6 cellular contexts compared by ENCODE assay signal in genomic region chr4:171318-171717, GRCh38. TPM values are rescaled to one million over a fixed set of nuclear protein-coding genes. Genes with fewer than 3 reads are reported as not detected.
A peak's percentile ranks its signal among the peaks of the same experiment; 100 is the strongest.
DNase-seq lines count a peak whose midpoint lies in the region; TF ChIP-seq lines count a peak whose summit lies in the region.
"Not testable (repeated sequence)": the region's sequence is repeated elsewhere in the genome, so short reads cannot be mapped to it uniquely, and the experiment has no call there.
"Had no signal": no experiment of that assay in that cellular context is flagged by ENCODE, and none has a peak within 500 bp of the region (broad histone marks: within the 10 kb centered on the region; RNA-seq: fewer than 3 reads in every experiment).

No MANE protein-coding gene starts in this region.

- H3K4me3 Mint-ChIP-seq in endothelial cell (ENCODE audit: unreplicated experiment): peak overlapping the region; percentile 65

- not testable (repeated sequence) for TF ChIP-seq RAD21 in liver (IDR thresholded peaks at IDR 0.05)

- peaks cover 76% of the 10 kb centered on the region for H3K9me3 ChIP-seq in adipocyte (ENCODE audit: control insufficient read depth, low read length)
- peaks cover 13% of the 10 kb centered on the region for H3K9me3 ChIP-seq in iPS-18c (ENCODE audit: control insufficient read depth, insufficient read depth, low read length)
- peaks cover 29 to 50% (median 33%) of the 10 kb centered on the region in 4 donors for H3K9me3 ChIP-seq in liver (ENCODE audit: control insufficient read depth in 4 of 4, low read length in 3 of 4)
- H3K9me3 ChIP-seq in subcutaneous abdominal adipose tissue (ENCODE audit: control insufficient read depth in 5 of 5, low read length in 5 of 5): peaks cover 32 to 69% (median 59%) of the 10 kb centered on the region in 5 donors

- peaks cover 36% of the 10 kb centered on the region for H3K9me3 Mint-ChIP-seq in endothelial cell (ENCODE audit: unreplicated experiment)

- TF ChIP-seq CTCF in endothelial cell (IDR thresholded peaks at IDR 0.05; ENCODE audit: unreplicated experiment); liver (IDR thresholded peaks at IDR 0.05; ENCODE audit: low read depth, low read length, missing input control): not testable (repeated sequence)

- not testable (repeated sequence) for H3K4me1 Mint-ChIP-seq in endothelial cell (ENCODE audit: unreplicated experiment)

- H3K4me3 ChIP-seq in adipocyte (ENCODE audit: low read length): peak overlapping the region; percentile 40
- H3K4me3 ChIP-seq in iPS-18c (ENCODE audit: insufficient read depth, low read depth, low read length): peak overlapping the region; percentile 9; the same call in 1 of the 2 replicates
- peak overlapping the region in 2 of 3 donors; percentile 62 to 63 for H3K4me3 ChIP-seq in liver (ENCODE audit: low read depth in 1 of 3, low read length in 3 of 3)
- H3K4me3 ChIP-seq in subcutaneous abdominal adipose tissue (ENCODE audit: low read depth in 1 of 5, low read length in 5 of 5): peak overlapping the region; percentile 22 to 61 (median 33)

- H3K27ac ChIP-seq in liver (ENCODE audit: low read depth in 1 of 2, low read length in 2 of 2); subcutaneous abdominal adipose tissue (ENCODE audit: low read depth, low read length): not testable (repeated sequence)

- not testable (repeated sequence) for DNase-seq in adipocyte (ENCODE audit: low read depth); endothelial cell (ENCODE audit: low spot score)

- H3K27me3 ChIP-seq in adipocyte (replicated peaks; ENCODE audit: control insufficient read depth, insufficient read depth, low read length); liver (ENCODE audit: control insufficient read depth in 4 of 4, insufficient read depth in 4 of 4, low read length in 3 of 4); subcutaneous abdominal adipose tissue (ENCODE audit: control insufficient read depth in 5 of 5, insufficient read depth in 4 of 5, low read length in 5 of 5): not testable (repeated sequence)

- not testable (repeated sequence) for H3K4me1 ChIP-seq in adipocyte (ENCODE audit: control insufficient read depth, insufficient read depth, low read length); liver (ENCODE audit: control insufficient read depth in 4 of 4, insufficient read depth in 4 of 4, low read length in 3 of 4); subcutaneous abdominal adipose tissue (ENCODE audit: control insufficient read depth in 5 of 5, insufficient read depth in 5 of 5, low read length in 5 of 5)

- WGBS in liver: 97% methylated on average over 10 of the region's 10 CpGs

- H3K27me3 Mint-ChIP-seq in endothelial cell (ENCODE audit: unreplicated experiment): not testable (repeated sequence)

- H3K27ac Mint-ChIP-seq in endothelial cell (ENCODE audit: unreplicated experiment): not testable (repeated sequence)

- not testable (repeated sequence) for H3K36me3 ChIP-seq in adipocyte (ENCODE audit: control insufficient read depth, insufficient read depth, low read length, severe bottlenecking); liver (ENCODE audit: control insufficient read depth in 4 of 4, insufficient read depth in 3 of 4, low read depth in 1 of 4, low read length in 3 of 4); subcutaneous abdominal adipose tissue (ENCODE audit: control insufficient read depth in 5 of 5, insufficient read depth in 5 of 5, low read length in 5 of 5)

- H3K9ac ChIP-seq in adipocyte (ENCODE audit: low read length); liver (ENCODE audit: low read depth in 1 of 2, low read length in 2 of 2); subcutaneous abdominal adipose tissue (ENCODE audit: low read length in 5 of 5): not testable (repeated sequence)

- H3K36me3 Mint-ChIP-seq in endothelial cell (ENCODE audit: low read depth, unreplicated experiment): peaks cover 66% of the 10 kb centered on the region

RNA-seq across cellular contexts. Expression of gene ZNF718, which starts 47.0 kb away (rescaled TPM):
- total RNA-seq in endothelial cell (ENCODE audit: unreplicated experiment) (14.0 TPM), liver (1 to 10 TPM; 3.7 to 6.5 TPM)
- polyA plus RNA-seq in liver: 1 to 10 TPM in 1 of 2 donors, under 1 TPM in 1; 0.50 to 1.1 TPM
- total RNA-seq: A172 had no signal

Comparison
In these comparisons a context has a peak if more than half of its experiments do, and no peak if none do; other contexts are left out.
1. H3K4me3 ChIP-seq: peak in every context shown above with its lines; median percentile 62 in liver; 40 in adipocyte; 33 in subcutaneous abdominal adipose tissue; 9 in iPS-18c.